Comparison of ENCODE assay signal across 23 cellular contexts in the genomic region with DNA sequence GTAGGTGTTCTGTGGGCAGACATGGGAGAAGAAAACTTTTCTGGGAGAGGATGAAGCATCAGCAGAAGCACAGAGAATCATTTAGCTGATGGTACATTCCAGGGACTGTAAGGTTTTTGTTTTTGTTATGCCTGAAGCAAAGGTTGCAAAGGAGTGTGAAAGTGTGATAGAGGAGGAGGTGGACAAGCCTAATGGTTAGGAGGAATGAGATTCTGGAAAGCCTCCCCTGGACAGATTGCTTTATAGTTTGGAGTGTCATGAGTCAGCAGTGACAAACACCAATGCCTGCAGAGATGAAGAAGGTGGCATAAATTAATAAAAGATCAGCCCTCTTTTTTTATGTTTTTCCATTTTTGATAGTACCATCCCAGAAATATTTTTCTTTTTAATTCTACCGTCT.
"Had no signal": no experiment of that assay in that cellular context is flagged by ENCODE, and none has a peak within 500 bp of the region (broad histone marks: within the 10 kb centered on the region; RNA-seq: fewer than 3 reads in every experiment).

No MANE protein-coding gene starts in this region.

- H3K4me3 ChIP-seq: left ventricle myocardium inferior, lung, ovary, skin epidermis, stomach, testis, thyroid gland, upper lobe of right lung had no signal

- H3K4me1 ChIP-seq: stomach, testis, thyroid gland, upper lobe of right lung had no signal

- ATAC-seq: natural killer cell; right cardiac atrium; sciatic nerve; stimulated activated naive B cell treated with anti-CD40 and anti-IgM and Interleukin-4, amounts not matched to agents 10 μg/mL and 1 μg/mL and 100 μg/mL, for 72 hours; stimulated activated naive CD8-positive, alpha-beta T cell treated with anti-CD3 and anti-CD28 coated beads, Interleukin-15, Interleukin-2, amounts not matched to agents 100 U/mL and 50 U/mL, for 24 hours; upper lobe of right lung had no signal

- H3K27ac ChIP-seq: left ventricle myocardium inferior, ovary, skin epidermis, stomach, testis, thyroid gland, upper lobe of right lung had no signal

- DNase-seq: hippocampal formation; left ventricle myocardium inferior; mesendoderm; naive B cell; natural killer cell; nephron progenitor cell; ovary; retina; right cardiac atrium; stimulated activated CD4-positive, alpha-beta T cell treated with anti-CD3 and anti-CD28 coated beads, Interleukin-12 subunit alpha, Interleukin-12 subunit beta, amount 100 ng/mL, for 4 hours; stimulated activated CD4-positive, alpha-beta T cell treated with anti-CD3 and anti-CD28 coated beads, Interleukin-15, amount 100 ng/mL, for 24 hours; stimulated activated CD4-positive, alpha-beta T cell treated with anti-CD3 and anti-CD28 coated beads, Interleukin-2, amount 100 ng/mL, for 24 hours; stimulated activated CD4-positive, alpha-beta T cell treated with anti-CD3 and anti-CD28 coated beads, Interleukin-4, amount 100 ng/mL, for 1 hour; stimulated activated naive B cell treated with anti-CD40 and anti-IgM and Interleukin-4, amounts not matched to agents 10 μg/mL and 1 μg/mL and 100 μg/mL, for 72 hours; stimulated activated naive CD8-positive, alpha-beta T cell treated with anti-CD3 and anti-CD28 coated beads, Interleukin-15, Interleukin-2, amounts not matched to agents 100 U/mL and 50 U/mL, for 24 hours; stomach; testis; thyroid gland; trophoblast cell; upper lobe of right lung had no signal

- H3K36me3 ChIP-seq: left ventricle myocardium inferior, ovary, thyroid gland, upper lobe of right lung had no signal

- H3K9me3 ChIP-seq: left ventricle myocardium inferior, ovary, stomach, testis, thyroid gland, upper lobe of right lung had no signal
